Comparison of ENCODE assay signal across 5 cellular contexts in the genomic region with DNA sequence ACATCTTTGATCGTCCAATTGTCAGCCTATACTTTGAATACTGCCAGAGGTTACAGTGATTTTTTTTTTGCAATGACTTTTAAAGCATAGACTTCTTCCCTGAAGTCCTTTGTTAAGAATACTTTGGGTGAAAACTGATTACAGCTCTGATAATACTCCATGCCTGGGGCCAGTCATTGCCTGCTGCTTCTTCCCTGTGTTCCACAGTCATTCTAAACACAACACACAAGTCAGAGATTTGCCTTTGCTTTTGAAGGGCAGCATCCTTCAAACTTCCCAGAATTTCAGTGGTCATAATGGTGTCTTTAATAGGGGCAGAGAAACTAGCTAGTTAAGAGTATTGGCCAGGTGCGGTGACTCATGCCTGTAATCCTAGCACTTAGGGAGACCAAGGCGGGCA.
"Had no signal": no experiment of that assay in that cellular context is flagged by ENCODE, and none has a peak within 500 bp of the region (broad histone marks: within the 10 kb centered on the region; RNA-seq: fewer than 3 reads in every experiment).

No MANE protein-coding gene starts in this region.

- H3K27ac ChIP-seq: GM23248 had no signal

- DNase-seq: GM23248, GOT3, H7, IMR-90, KG1 had no signal
